Comparison of ENCODE assay signal across 8 cellular contexts in genomic region chr9:2018162-2018643, GRCh38. TPM values are rescaled to one million over a fixed set of nuclear protein-coding genes. Genes with fewer than 3 reads are reported as not detected.
DNase-seq lines count a peak whose midpoint lies in the region; ATAC-seq, FAIRE-seq and TF ChIP-seq lines count a peak whose summit lies in the region.

No MANE protein-coding gene starts in this region.

- peaks cover 17% of the 10 kb centered on the region for H3F3A ChIP-seq in MM.1S (ENCODE audit: insufficient read depth, low read length)

- DNase-seq in MM.1S = no peak
- peak; percentile 9 for DNase-seq in bronchial epithelial cell (ENCODE audit: low read depth)
- no peak for DNase-seq in NCI-H524 treated with DMSO at 0.1 percent for 48 hours (lab: John Stamatoyannopoulos, UW)
- DNase-seq in BE2C = no peak

- peaks cover 9 to 58% (median 55%) of the 10 kb centered on the region in 11 experiments; a peak in 21 of 22 replicates for H4K20me1 ChIP-seq in BLaER1 treated with 17β-estradiol and CSF1 and Interleukin-3, amounts not matched to agents 10 nM and 100 nM
- H4K20me1 ChIP-seq in MM.1S (ENCODE audit: insufficient read depth, low read length) = peaks cover 10% of the 10 kb centered on the region; the same call in 1 of the 2 replicates

- H3K4me3 ChIP-seq in BLaER1 treated with 17β-estradiol and CSF1 and Interleukin-3, amounts not matched to agents 10 nM and 100 nM = peak overlapping the region; percentile 74 to 96 (median 86)
- H3K4me3 ChIP-seq in MM.1S (ENCODE audit: low read length) = peak overlapping the region; percentile 92
- peak overlapping the region; percentile 87 for H3K4me3 ChIP-seq in bronchial epithelial cell (ENCODE audit: low read depth, low read length)
- H3K4me3 ChIP-seq in mucosa of rectum (ENCODE audit: low read length in 2 of 2) = peak overlapping the region; percentile 92 to 98
- no peak overlapping the region for H3K4me3 ChIP-seq in BE2C (ENCODE audit: low read depth, low read length)

- peaks cover 0 to 7% (median 0%) of the 10 kb centered on the region in 11 experiments; a peak in 2 of 22 replicates for H3K36me3 ChIP-seq in BLaER1 treated with 17β-estradiol and CSF1 and Interleukin-3, amounts not matched to agents 10 nM and 100 nM
- H3K36me3 ChIP-seq in MM.1S (replicated peaks; ENCODE audit: insufficient read depth, low read length) = no peaks in the 10 kb centered on the region
- no peaks in the 10 kb centered on the region for H3K36me3 ChIP-seq in bronchial epithelial cell (ENCODE audit: control insufficient read depth, insufficient read depth, low read length)
- no peaks in the 10 kb centered on the region for H3K36me3 ChIP-seq in mucosa of rectum (ENCODE audit: control insufficient read depth in 2 of 2, insufficient read depth in 2 of 2, low read length in 2 of 2)
- H3K36me3 ChIP-seq in BE2C = no peaks in the 10 kb centered on the region

- TF ChIP-seq CTCF in MM.1S (IDR thresholded peaks at IDR 0.05; ENCODE audit: low read length) (no peak), bronchial epithelial cell (IDR thresholded peaks at IDR 0.05; ENCODE audit: insufficient read depth, low read length, severe bottlenecking) (no peak), BE2C (IDR thresholded peaks at IDR 0.05; ENCODE audit: low read depth, low read length) (no peak)

- peak overlapping the region; percentile 80 to 95 (median 93); a peak in 21 of 22 replicates for H3K27ac ChIP-seq in BLaER1 treated with 17β-estradiol and CSF1 and Interleukin-3, amounts not matched to agents 10 nM and 100 nM
- H3K27ac ChIP-seq in MM.1S (ENCODE audit: low read length) (peak overlapping the region; percentile 91; the same call in 1 of the 2 replicates), mucosa of rectum (ENCODE audit: low read depth in 2 of 2, low read length in 2 of 2) (peak overlapping the region; percentile 93 to 97)

- H3K4me2 ChIP-seq in BLaER1 treated with 17β-estradiol and CSF1 and Interleukin-3, amounts not matched to agents 10 nM and 100 nM = peak overlapping the region; percentile 78 to 98 (median 89)
- peak overlapping the region; percentile 78 for H3K4me2 ChIP-seq in MM.1S (ENCODE audit: low read depth, low read length)

- H3K9me3 ChIP-seq in BLaER1 treated with 17β-estradiol and CSF1 and Interleukin-3, amounts not matched to agents 10 nM and 100 nM (replicated peaks in 1 of 11) = no peaks in the 10 kb centered on the region
- no peaks in the 10 kb centered on the region for H3K9me3 ChIP-seq in MM.1S (replicated peaks; ENCODE audit: insufficient read depth, low read length)
- no peaks in the 10 kb centered on the region for H3K9me3 ChIP-seq in mucosa of rectum (ENCODE audit: control insufficient read depth in 2 of 2, low read length in 2 of 2)
- no peaks in the 10 kb centered on the region for H3K9me3 ChIP-seq in BE2C

- H3K9ac ChIP-seq in BLaER1 treated with 17β-estradiol and CSF1 and Interleukin-3, amounts not matched to agents 10 nM and 100 nM = peak overlapping the region; percentile 87 to 97 (median 94)
- H3K9ac ChIP-seq in MM.1S (ENCODE audit: low read length) = peak overlapping the region; percentile 87; the same call in 1 of the 2 replicates
- H3K9ac ChIP-seq in mucosa of rectum (ENCODE audit: low read depth in 1 of 2, low read length in 2 of 2) = peak overlapping the region; percentile 97 to 98

- H3K9me2 ChIP-seq in MM.1S (replicated peaks; ENCODE audit: insufficient read depth, low read length) = no peaks in the 10 kb centered on the region

- no peak for FAIRE-seq in bronchial epithelial cell (lab: Jason Lieb, UNC)

- H2AFZ ChIP-seq in MM.1S (ENCODE audit: low read length) = peak overlapping the region; percentile 66; the same call in 1 of the 2 replicates

- H3K79me2 ChIP-seq in MM.1S (ENCODE audit: low read length) = peaks cover 74% of the 10 kb centered on the region

- H3K27me3 ChIP-seq in BLaER1 treated with 17β-estradiol and CSF1 and Interleukin-3, amounts not matched to agents 10 nM and 100 nM = no peaks in the 10 kb centered on the region
- H3K27me3 ChIP-seq in MM.1S (replicated peaks; ENCODE audit: insufficient read depth, low read length) = no peaks in the 10 kb centered on the region
- H3K27me3 ChIP-seq in bronchial epithelial cell (ENCODE audit: control insufficient read depth, insufficient read depth, low read length) = no peaks in the 10 kb centered on the region
- H3K27me3 ChIP-seq in mucosa of rectum (ENCODE audit: control insufficient read depth in 2 of 2, insufficient read depth in 2 of 2, low read length in 2 of 2) = no peaks in the 10 kb centered on the region
- H3K27me3 ChIP-seq in BE2C = peaks cover 63% of the 10 kb centered on the region

- ATAC-seq in HG03097 (IDR thresholded peaks at IDR 0.05; ENCODE audit: low FRiP score, unreplicated experiment) (no peak), HG03354 (IDR thresholded peaks at IDR 0.05; ENCODE audit: poor library complexity, severe bottlenecking, unreplicated experiment) (no peak)

- H3K4me1 ChIP-seq in BLaER1 treated with 17β-estradiol and CSF1 and Interleukin-3, amounts not matched to agents 10 nM and 100 nM = peaks cover 40 to 57% (median 49%) of the 10 kb centered on the region in 10 experiments
- H3K4me1 ChIP-seq in MM.1S (ENCODE audit: low read length) (peaks cover 10% of the 10 kb centered on the region; the same call in 1 of the 2 replicates), mucosa of rectum (ENCODE audit: control insufficient read depth in 2 of 2, insufficient read depth in 2 of 2, low read length in 2 of 2) (peaks cover 15 to 27% of the 10 kb centered on the region in 2 donors), BE2C (no peaks in the 10 kb centered on the region)

RNA-seq across cellular contexts. Expression of gene SMARCA2, which starts 3.1 kb away (rescaled TPM):
- total RNA-seq in bronchial epithelial cell = 19.7 and 31.0 TPM in 2 replicates
- polyA plus RNA-seq in BE2C (2012; ENCODE audit: insufficient read depth, insufficient read length, low read depth) = 1.1 TPM
